10 cellular contexts compared by ENCODE assay signal in the genomic region with DNA sequence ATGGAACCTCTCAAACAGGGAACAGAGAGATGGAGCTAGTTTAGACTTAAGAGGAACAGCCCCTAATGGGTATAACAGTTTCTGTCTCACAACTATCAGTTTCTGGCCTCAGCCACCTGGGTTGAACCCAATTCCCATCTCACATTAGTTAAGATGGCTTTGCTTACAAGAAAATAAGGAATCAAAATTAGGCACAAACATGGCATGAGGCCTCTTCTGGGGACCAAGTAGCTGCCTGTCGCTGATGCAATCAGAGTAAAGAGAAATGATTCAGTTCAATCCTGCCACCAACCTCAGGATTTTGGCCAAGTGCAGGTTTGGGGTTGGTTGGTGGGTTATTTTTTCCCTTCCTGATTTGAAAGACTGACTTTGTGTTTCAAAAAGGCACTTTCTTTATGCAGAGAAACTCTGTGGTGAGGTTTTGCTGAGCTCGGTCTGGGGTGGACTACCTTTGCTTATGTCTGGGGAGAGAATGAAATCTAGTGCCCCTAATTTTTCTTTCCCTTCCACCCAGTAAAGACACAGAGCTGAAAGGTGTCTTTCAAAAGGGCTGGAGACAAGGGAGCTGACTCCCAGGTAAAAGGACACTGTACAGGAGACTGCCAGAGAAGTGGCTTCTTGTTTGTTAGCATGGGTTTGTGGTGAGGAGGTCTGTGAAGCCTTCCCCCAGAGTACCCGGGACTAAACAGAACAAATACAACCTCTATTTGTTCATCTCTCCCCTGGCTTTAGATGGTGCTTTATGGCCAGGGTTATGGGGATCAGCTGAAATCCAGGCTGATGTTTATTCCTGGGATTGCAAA. TPM values are rescaled to one million over a fixed set of nuclear protein-coding genes. Genes with fewer than 3 reads are reported as not detected.
DNase-seq lines count a peak whose midpoint lies in the region; ATAC-seq and TF ChIP-seq lines count a peak whose summit lies in the region.
"Had no signal": no experiment of that assay in that cellular context is flagged by ENCODE, and none has a peak within 500 bp of the region (broad histone marks: within the 10 kb centered on the region; RNA-seq: fewer than 3 reads in every experiment).

No MANE protein-coding gene starts in this region.

- DNase-seq in SK-N-SH, result no peak
- DNase-seq in activated T-helper 1 cell treated with anti-CD3 and anti-CD28 coated beads, Interleukin-12 subunit alpha, Interleukin-12 subunit beta, Interleukin-2, Interleukin-4 antibody, amounts not matched to agents 30 ng/mL and 10 ng/mL and 1 ng/mL, durations not matched to agents 14 hours and 24 hours and 36 hours (ENCODE audit: low spot score), result no peak
- peak; percentile 11 to 18 for DNase-seq in stimulated activated CD4-positive, alpha-beta T cell treated with anti-CD3 and anti-CD28 coated beads, Interleukin-2, amount 100 ng/mL, for 48 hours
- no peak for DNase-seq in CD4-positive, alpha-beta T cell
- DNase-seq: ACHN, aorta had no signal

- CTCF ChIA-PET in SK-N-SH (lab: Yijun Ruan, JAX), result interaction anchor here (0.9 kb wide), 1 partner anchor 125 kb away, joined by 3 read pairs; no protein-coding TSS in a partner anchor
- CTCF ChIA-PET in CD4-positive, alpha-beta T cell (lab: Charles Lee), result no interaction called here

- H3K4me1 ChIP-seq in SK-N-SH (ENCODE audit: control insufficient read depth in 1 of 2, insufficient read depth in 2 of 2, low read depth in 1 of 2, low read length in 1 of 2), result peaks cover 0 to 8% of the 10 kb centered on the region in 2 experiments; a peak in 1 of 4 replicates

- H3K9me2 ChIP-seq in SK-N-SH, result no peaks in the 10 kb centered on the region

- peak overlapping the region; percentile 75 for H3K27ac Mint-ChIP-seq in activated T-helper 1 cell treated with anti-CD3 and anti-CD28 coated beads, Interleukin-12 subunit alpha, Interleukin-12 subunit beta, Interleukin-2, Interleukin-4 antibody, amounts not matched to agents 30 ng/mL and 10 ng/mL and 1 ng/mL, durations not matched to agents 14 hours and 24 hours and 36 hours
- H3K27ac Mint-ChIP-seq in CD4-positive, alpha-beta T cell, result no peak overlapping the region

- peak overlapping the region; percentile 25; the same call in 1 of the 2 replicates for H2AFZ ChIP-seq in SK-N-SH (ENCODE audit: low read depth)

- 78% methylated on average over 3 of the region's 3 CpGs for WGBS in SK-N-SH (ENCODE audit: low lambda C conversion rate)

- no peaks in the 10 kb centered on the region for H3K79me2 ChIP-seq in SK-N-SH (ENCODE audit: insufficient read depth)

- no peak overlapping the region for H3K9ac ChIP-seq in SK-N-SH

- no peaks in the 10 kb centered on the region for H3K27me3 ChIP-seq in SK-N-SH (ENCODE audit: insufficient read depth)
- no peaks in the 10 kb centered on the region for H3K27me3 ChIP-seq in CD4-positive, alpha-beta T cell (ENCODE audit: control insufficient read depth, insufficient read depth, low read length)

- peaks cover 17% of the 10 kb centered on the region for H3K4me1 Mint-ChIP-seq in activated T-helper 1 cell treated with anti-CD3 and anti-CD28 coated beads, Interleukin-12 subunit alpha, Interleukin-12 subunit beta, Interleukin-2, Interleukin-4 antibody, amounts not matched to agents 30 ng/mL and 10 ng/mL and 1 ng/mL, durations not matched to agents 14 hours and 24 hours and 36 hours (ENCODE audit: low read depth)
- no peaks in the 10 kb centered on the region for H3K4me1 Mint-ChIP-seq in CD4-positive, alpha-beta T cell (ENCODE audit: low read depth)

- POLR2A ChIA-PET in SK-N-SH (lab: Yijun Ruan, JAX), result no interaction called here
- POLR2A ChIA-PET in CD4-positive, alpha-beta T cell (lab: Charles Lee), result no interaction called here

- no peak for TF ChIP-seq CTCF in SK-N-SH (IDR thresholded peaks at IDR 0.05)
- TF ChIP-seq CTCF in CD4-positive, alpha-beta T cell (IDR thresholded peaks at IDR 0.05), result no peak

- no peak; the same call in 2 of the 3 replicates for ATAC-seq in SK-N-SH treated with all-trans-retinoic acid at 6 μM for 48 hours
- ATAC-seq in HG02885 (IDR thresholded peaks at IDR 0.05; ENCODE audit: poor library complexity, unreplicated experiment), result peak; percentile 49
- no peak for ATAC-seq in GM18861 (IDR thresholded peaks at IDR 0.05; ENCODE audit: unreplicated experiment)
- no peak for ATAC-seq in CD4-positive, alpha-beta T cell (ENCODE audit: poor library complexity)
- ATAC-seq in GM19452 (IDR thresholded peaks at IDR 0.05; ENCODE audit: unreplicated experiment), result no peak

- no peaks in the 10 kb centered on the region for H3K36me3 Mint-ChIP-seq in activated T-helper 1 cell treated with anti-CD3 and anti-CD28 coated beads, Interleukin-12 subunit alpha, Interleukin-12 subunit beta, Interleukin-2, Interleukin-4 antibody, amounts not matched to agents 30 ng/mL and 10 ng/mL and 1 ng/mL, durations not matched to agents 14 hours and 24 hours and 36 hours (ENCODE audit: low read depth)
- no peaks in the 10 kb centered on the region for H3K36me3 Mint-ChIP-seq in CD4-positive, alpha-beta T cell (ENCODE audit: low read depth)

- H4K20me1 ChIP-seq in SK-N-SH (ENCODE audit: insufficient read depth), result no peaks in the 10 kb centered on the region

- no peaks in the 10 kb centered on the region for H3F3A ChIP-seq in SK-N-SH (replicated peaks; ENCODE audit: insufficient read depth)

- H3K27me3 Mint-ChIP-seq in activated T-helper 1 cell treated with anti-CD3 and anti-CD28 coated beads, Interleukin-12 subunit alpha, Interleukin-12 subunit beta, Interleukin-2, Interleukin-4 antibody, amounts not matched to agents 30 ng/mL and 10 ng/mL and 1 ng/mL, durations not matched to agents 14 hours and 24 hours and 36 hours (ENCODE audit: insufficient read depth), result no peaks in the 10 kb centered on the region
- H3K27me3 Mint-ChIP-seq in CD4-positive, alpha-beta T cell, result no peaks in the 10 kb centered on the region

- no peak for TF ChIP-seq RAD21 in SK-N-SH (IDR thresholded peaks at IDR 0.05; ENCODE audit: low read length)

- H3K36me3 ChIP-seq in SK-N-SH (replicated peaks in 1 of 2; ENCODE audit: control insufficient read depth in 1 of 2, insufficient read depth in 2 of 2, low read length in 1 of 2), result no peaks in the 10 kb centered on the region

- no peak overlapping the region for H3K4me3 ChIP-seq in SK-N-SH (ENCODE audit: low read depth in 2 of 2, low read length in 1 of 2)

- H3K4me2 ChIP-seq in SK-N-SH, result no peak overlapping the region

- TF ChIP-seq EP300 in SK-N-SH (IDR thresholded peaks at IDR 0.05; ENCODE audit: borderline replicate concordance in 1 of 2, low read depth in 1 of 2, low read length in 1 of 2), result no peak

- no peak overlapping the region for H3K27ac ChIP-seq in SK-N-SH (ENCODE audit: low read depth in 2 of 2, low read length in 1 of 2)
- no peak overlapping the region for H3K27ac ChIP-seq in CD4-positive, alpha-beta T cell (ENCODE audit: low read depth, low read length)

- no peaks in the 10 kb centered on the region for H3K9me3 ChIP-seq in SK-N-SH
- H3K9me3 ChIP-seq in CD4-positive, alpha-beta T cell (ENCODE audit: control insufficient read depth, low read length), result no peaks in the 10 kb centered on the region

- H3K9me3 Mint-ChIP-seq in activated T-helper 1 cell treated with anti-CD3 and anti-CD28 coated beads, Interleukin-12 subunit alpha, Interleukin-12 subunit beta, Interleukin-2, Interleukin-4 antibody, amounts not matched to agents 30 ng/mL and 10 ng/mL and 1 ng/mL, durations not matched to agents 14 hours and 24 hours and 36 hours, result no peaks in the 10 kb centered on the region
- H3K9me3 Mint-ChIP-seq in CD4-positive, alpha-beta T cell, result peaks cover 2% of the 10 kb centered on the region

- intact Hi-C loops in activated T-helper 1 cell treated with anti-CD3 and anti-CD28 coated beads, Interleukin-12 subunit alpha, Interleukin-12 subunit beta, Interleukin-2, Interleukin-4 antibody, amounts not matched to agents 30 ng/mL and 10 ng/mL and 1 ng/mL, durations not matched to agents 14 hours and 24 hours and 36 hours (cut with micrococcal nuclease), result loop anchor here (1.0 to 5.0 kb wide), 2 partner anchors 9 to 41 kb away; no protein-coding TSS in a partner anchor
- intact Hi-C loops in CD4-positive, alpha-beta T cell (cut with DNase I, micrococcal nuclease), result no loop called here

- no peak overlapping the region for H3K4me3 Mint-ChIP-seq in activated T-helper 1 cell treated with anti-CD3 and anti-CD28 coated beads, Interleukin-12 subunit alpha, Interleukin-12 subunit beta, Interleukin-2, Interleukin-4 antibody, amounts not matched to agents 30 ng/mL and 10 ng/mL and 1 ng/mL, durations not matched to agents 14 hours and 24 hours and 36 hours
- H3K4me3 Mint-ChIP-seq in CD4-positive, alpha-beta T cell, result no peak overlapping the region

TF ChIP-seq in SK-N-SH, 30 proteins besides CTCF, POLR2A, EP300 and RAD21 (continues in another document):
- TF ChIP-seq YY1 (IDR thresholded peaks at IDR 0.05; ENCODE audit: low read depth) (no peak), RFX5 (IDR thresholded peaks at IDR 0.05; ENCODE audit: low read length) (no peak), NFIC (IDR thresholded peaks at IDR 0.05; ENCODE audit: borderline replicate concordance) (no peak), FOXM1 (IDR thresholded peaks at IDR 0.05; ENCODE audit: low read depth) (no peak), TEAD4 (IDR thresholded peaks at IDR 0.05; ENCODE audit: borderline replicate concordance, insufficient read depth) (no peak)

TF ChIP-seq in SK-N-SH treated with all-trans-retinoic acid at 6 μM for 48 hours, 23 proteins besides CTCF, POLR2A, EP300 and RAD21 (continues in another document):
- TF ChIP-seq ZNF70 (CRISPR knock-in tag; IDR thresholded peaks at IDR 0.05), result no peak
- TF ChIP-seq ZC3H10 (CRISPR knock-in tag; IDR thresholded peaks at IDR 0.05), result no peak
- TF ChIP-seq ESRRG (CRISPR knock-in tag; IDR thresholded peaks at IDR 0.05), result no peak
- TF ChIP-seq, protein P1, sequence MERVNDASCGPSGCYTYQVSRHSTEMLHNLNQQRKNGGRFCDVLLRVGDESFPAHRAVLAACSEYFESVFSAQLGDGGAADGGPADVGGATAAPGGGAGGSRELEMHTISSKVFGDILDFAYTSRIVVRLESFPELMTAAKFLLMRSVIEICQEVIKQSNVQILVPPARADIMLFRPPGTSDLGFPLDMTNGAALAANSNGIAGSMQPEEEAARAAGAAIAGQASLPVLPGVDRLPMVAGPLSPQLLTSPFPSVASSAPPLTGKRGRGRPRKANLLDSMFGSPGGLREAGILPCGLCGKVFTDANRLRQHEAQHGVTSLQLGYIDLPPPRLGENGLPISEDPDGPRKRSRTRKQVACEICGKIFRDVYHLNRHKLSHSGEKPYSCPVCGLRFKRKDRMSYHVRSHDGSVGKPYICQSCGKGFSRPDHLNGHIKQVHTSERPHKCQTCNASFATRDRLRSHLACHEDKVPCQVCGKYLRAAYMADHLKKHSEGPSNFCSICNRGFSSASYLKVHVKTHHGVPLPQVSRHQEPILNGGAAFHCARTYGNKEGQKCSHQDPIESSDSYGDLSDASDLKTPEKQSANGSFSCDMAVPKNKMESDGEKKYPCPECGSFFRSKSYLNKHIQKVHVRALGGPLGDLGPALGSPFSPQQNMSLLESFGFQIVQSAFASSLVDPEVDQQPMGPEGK (CRISPR knock-in tag; IDR thresholded peaks at IDR 0.05; ENCODE audit: borderline replicate concordance), result no peak

RNA-seq across cellular contexts. Expression of a gene that starts 44.8 kb away (rescaled TPM):
- polyA plus RNA-seq in SK-N-SH (2012; rRNA removed), result 7.2 and 11.0 TPM in 2 replicates
- 6.7 and 6.9 TPM in 2 replicates for polyA plus RNA-seq in SK-N-SH (2012; cell fraction: cytosol; rRNA removed)
- 15.4 and 34.9 TPM in 2 replicates for polyA plus RNA-seq in SK-N-SH (2012; cell fraction: nucleus; rRNA removed)
- total RNA-seq in activated T-helper 1 cell treated with anti-CD3 and anti-CD28 coated beads, Interleukin-12 subunit alpha, Interleukin-12 subunit beta, Interleukin-2, Interleukin-4 antibody, amounts not matched to agents 30 ng/mL and 10 ng/mL and 1 ng/mL, durations not matched to agents 14 hours and 24 hours and 36 hours, result 54.2 and 54.4 TPM in 2 replicates
- 10 to 100 TPM; 19.5 to 21.2 TPM for total RNA-seq in CD4-positive, alpha-beta T cell

Comparison
In these comparisons a context has a peak if more than half of its experiments do, and no peak if none do; other contexts are left out.
1. DNase-seq: peak in stimulated activated CD4-positive, alpha-beta T cell treated with anti-CD3 and anti-CD28 coated beads, Interleukin-2, amount 100 ng/mL, for 48 hours (2 of 2); none in SK-N-SH (single experiment), activated T-helper 1 cell treated with anti-CD3 and anti-CD28 coated beads, Interleukin-12 subunit alpha, Interleukin-12 subunit beta, Interleukin-2, Interleukin-4 antibody, amounts not matched to agents 30 ng/mL and 10 ng/mL and 1 ng/mL, durations not matched to agents 14 hours and 24 hours and 36 hours (single experiment) and CD4-positive, alpha-beta T cell (0 of 10).